ENCODE assay signal across 9 cellular contexts in the genomic region with DNA sequence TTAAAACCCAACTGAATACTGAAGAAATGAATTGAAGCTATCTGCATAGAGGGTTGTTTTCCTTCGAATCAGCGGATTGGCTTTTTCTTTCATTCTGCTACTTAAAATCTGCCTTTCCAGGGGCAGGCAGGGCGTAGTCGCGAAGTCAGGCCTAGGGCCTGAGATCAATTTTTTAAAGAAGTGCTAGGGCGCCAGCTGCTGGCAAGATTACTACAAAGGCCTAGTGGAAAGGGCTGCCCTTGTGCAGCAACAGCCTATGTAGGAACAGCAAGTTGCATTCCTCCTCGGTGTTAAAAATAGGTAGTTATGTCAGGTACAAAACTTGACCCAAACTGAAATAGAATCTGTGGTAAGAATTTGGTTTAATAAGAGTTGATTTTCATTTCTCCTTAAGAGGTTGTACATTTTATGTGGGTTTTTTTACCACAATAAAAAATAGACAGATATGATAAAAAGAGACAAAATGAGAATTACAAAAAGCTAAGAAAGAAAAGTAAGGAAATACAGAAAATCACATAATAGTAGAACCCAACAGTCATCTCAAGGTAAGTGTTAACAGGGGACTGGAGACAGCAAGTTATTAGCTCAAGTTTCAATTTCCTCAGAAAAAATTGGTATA. TPM values are rescaled to one million over a fixed set of nuclear protein-coding genes. Genes with fewer than 3 reads are reported as not detected.
DNase-seq lines count a peak whose midpoint lies in the region; ATAC-seq, FAIRE-seq and TF ChIP-seq lines count a peak whose summit lies in the region.
"Had no signal": no experiment of that assay in that cellular context is flagged by ENCODE, and none has a peak within 500 bp of the region (broad histone marks: within the 10 kb centered on the region; RNA-seq: fewer than 3 reads in every experiment).

No MANE protein-coding gene starts in this region.

- no peak overlapping the region for H3K4me3 ChIP-seq in DOHH2 (ENCODE audit: low read length)
- no peak overlapping the region for H3K4me3 ChIP-seq in HFF-Myc (replicated peaks; ENCODE audit: low read depth, low read length)
- H3K4me3 ChIP-seq in OCI-LY1 (ENCODE audit: low read depth, low read length, poor library complexity, severe bottlenecking) = no peak overlapping the region
- no peak overlapping the region for H3K4me3 ChIP-seq in H1 (ENCODE audit: extremely low read depth in 1 of 4, insufficient read depth in 2 of 4, low read depth in 3 of 4, low read length in 4 of 4)

- peaks cover 8% of the 10 kb centered on the region; the same call in 1 of the 2 replicates for H3K4me1 ChIP-seq in DOHH2 (ENCODE audit: control insufficient read depth, low read length)
- no peaks in the 10 kb centered on the region for H3K4me1 ChIP-seq in OCI-LY1 (ENCODE audit: insufficient read depth, low read length, severe bottlenecking)
- peaks cover 0 to 8% (median 5%) of the 10 kb centered on the region in 4 experiments; a peak in 4 of 7 replicates for H3K4me1 ChIP-seq in H1 (replicated peaks in 1 of 4; ENCODE audit: control insufficient read depth in 3 of 4, insufficient read depth in 4 of 4, low read length in 3 of 4)

- H2BK5ac ChIP-seq in H1 (ENCODE audit: low read depth, low read length) = no peak overlapping the region

- TF ChIP-seq CTCF in DOHH2 (IDR thresholded peaks at IDR 0.05; ENCODE audit: low read depth, low read length, poor library complexity, severe bottlenecking) = peak; percentile 71
- peak; percentile 60 for TF ChIP-seq CTCF in HFF-Myc (IDR thresholded peaks at IDR 0.05; ENCODE audit: low read depth, low read length, missing control alignments)
- peak; percentile 76 for TF ChIP-seq CTCF in OCI-LY1 (IDR thresholded peaks at IDR 0.05; ENCODE audit: low read length)
- peak; percentile 51 to 68 (median 67) for TF ChIP-seq CTCF in H1 (IDR thresholded peaks at IDR 0.05; ENCODE audit: control extremely low read depth in 1 of 3, insufficient read depth in 1 of 3, low read depth in 1 of 3, low read length in 3 of 3)
- TF ChIP-seq CTCF in neural crest cell (conservative IDR thresholded peaks at IDR 0.05) = peak; percentile 62

- H4K20me1 ChIP-seq in DOHH2 (ENCODE audit: control insufficient read depth, insufficient read depth, low read depth, low read length) (no peaks in the 10 kb centered on the region), OCI-LY1 (ENCODE audit: insufficient read depth, low read length) (no peaks in the 10 kb centered on the region), H1 (replicated peaks in 1 of 2; ENCODE audit: control insufficient read depth in 1 of 2, insufficient read depth in 2 of 2, low read length in 2 of 2) (no peaks in the 10 kb centered on the region)

- no peak overlapping the region for H3K18ac ChIP-seq in H1 (ENCODE audit: extremely low read depth, low read length)

- TF ChIP-seq POLR2A in H1 (IDR thresholded peaks at IDR 0.05; ENCODE audit: control extremely low read depth in 1 of 2, low read depth in 2 of 2, low read length in 2 of 2) = no peak

- no peak for DNase-seq in HFF-Myc (ENCODE audit: extremely low read depth, low read depth)
- peak in 1 of 2 experiments; percentile 64 for DNase-seq in H1 (ENCODE audit: low read depth in 1 of 2, low spot score in 2 of 2)
- peak; percentile 48 for DNase-seq in neural crest cell (ENCODE audit: low read depth, low spot score)
- DNase-seq in GM19238 (ENCODE audit: insufficient read length, low spot score) = no peak
- no peak for DNase-seq in T1000 (lab: John Stamatoyannopoulos, UW)

- no peaks in the 10 kb centered on the region for H3K4me1 Mint-ChIP-seq in neural crest cell

- H3K9me2 ChIP-seq in DOHH2 (replicated peaks; ENCODE audit: control insufficient read depth, low read length) = no peaks in the 10 kb centered on the region
- H3K9me2 ChIP-seq in OCI-LY1 (ENCODE audit: low read depth, low read length) = no peaks in the 10 kb centered on the region

- H2BK15ac ChIP-seq in H1 (ENCODE audit: low read length) = no peak overlapping the region

- H2AK5ac ChIP-seq in H1 (ENCODE audit: low read depth, low read length) = no peak overlapping the region

- no peak for ATAC-seq in HG03045 (IDR thresholded peaks at IDR 0.05; ENCODE audit: unreplicated experiment)

- H3K79me1 ChIP-seq in H1 (ENCODE audit: low read depth, low read length) = no peaks in the 10 kb centered on the region

- POLR2A ChIA-PET in H1 (lab: Charles Lee; ENCODE audit: partially characterized antibody) = no interaction called here

- H3K79me2 ChIP-seq in DOHH2 (ENCODE audit: control insufficient read depth, low read length) (no peaks in the 10 kb centered on the region), OCI-LY1 (ENCODE audit: insufficient read depth, low read length) (no peaks in the 10 kb centered on the region), H1 (ENCODE audit: control insufficient read depth in 1 of 2, insufficient read depth in 2 of 2, low read length in 2 of 2) (no peaks in the 10 kb centered on the region)

- peak; percentile 74 to 80 for TF ChIP-seq RAD21 in H1 (IDR thresholded peaks at IDR 0.05 in 1 of 2, conservative IDR thresholded peaks at IDR 0.05 in 1 of 2; ENCODE audit: low read depth in 2 of 2, low read length in 2 of 2)

- H3K14ac ChIP-seq in H1 (ENCODE audit: insufficient read length) = no peak overlapping the region

- no peaks in the 10 kb centered on the region for H3K23me2 ChIP-seq in H1 (ENCODE audit: low read depth, low read length)

- no peak overlapping the region for H4K5ac ChIP-seq in H1 (ENCODE audit: insufficient read length, low read depth, low read length)

- no peak overlapping the region for H3K4me2 ChIP-seq in DOHH2 (ENCODE audit: low read length)
- no peak overlapping the region for H3K4me2 ChIP-seq in OCI-LY1 (ENCODE audit: low read length)
- no peak overlapping the region for H3K4me2 ChIP-seq in H1 (ENCODE audit: insufficient read depth in 1 of 2, low read depth in 2 of 2, low read length in 2 of 2)

- no peaks in the 10 kb centered on the region for H3K27me3 ChIP-seq in DOHH2 (ENCODE audit: control insufficient read depth, low read length)
- H3K27me3 ChIP-seq in OCI-LY1 (ENCODE audit: insufficient read depth, low read length) = no peaks in the 10 kb centered on the region
- no peaks in the 10 kb centered on the region for H3K27me3 ChIP-seq in H1 (replicated peaks in 1 of 4; ENCODE audit: control insufficient read depth in 3 of 4, extremely low read depth in 1 of 4, insufficient read depth in 3 of 4, low read length in 3 of 4)

- H3K9me3 ChIP-seq in DOHH2 (ENCODE audit: control insufficient read depth, insufficient read depth, low read length) (no peaks in the 10 kb centered on the region), OCI-LY1 (ENCODE audit: low read length) (no peaks in the 10 kb centered on the region), H1 (ENCODE audit: insufficient read depth in 2 of 2, low read depth in 1 of 2, low read length in 1 of 2) (no peaks in the 10 kb centered on the region)

- H4K8ac ChIP-seq in H1 (ENCODE audit: extremely low read depth, insufficient read depth, low read length) = no peak overlapping the region

- peaks cover 30% of the 10 kb centered on the region for H3K27me3 Mint-ChIP-seq in neural crest cell (ENCODE audit: low read depth)

- H3K36me3 Mint-ChIP-seq in neural crest cell (ENCODE audit: low read depth) = no peaks in the 10 kb centered on the region

- no peaks in the 10 kb centered on the region for H3K36me3 ChIP-seq in DOHH2 (ENCODE audit: control insufficient read depth, low read length)
- no peaks in the 10 kb centered on the region for H3K36me3 ChIP-seq in OCI-LY1 (ENCODE audit: insufficient read depth, low read length)
- no peaks in the 10 kb centered on the region for H3K36me3 ChIP-seq in H1 (ENCODE audit: control insufficient read depth in 2 of 4, insufficient read depth in 4 of 4, low read length in 3 of 4)

- no peak for TF ChIP-seq EP300 in H1 (IDR thresholded peaks at IDR 0.05; ENCODE audit: borderline replicate concordance in 1 of 2, low read depth in 2 of 2, low read length in 2 of 2)

- no peaks in the 10 kb centered on the region for H3K9me3 Mint-ChIP-seq in neural crest cell

- no peak overlapping the region for H2BK20ac ChIP-seq in H1 (ENCODE audit: low read length)

- H3K27ac Mint-ChIP-seq in neural crest cell (ENCODE audit: unreplicated experiment) = no peak overlapping the region

- H3K27ac ChIP-seq in DOHH2 (ENCODE audit: low read depth, low read length) (no peak overlapping the region), OCI-LY1 (ENCODE audit: low read depth, low read length, poor library complexity, severe bottlenecking) (no peak overlapping the region), H1 (ENCODE audit: low read depth, low read length) (no peak overlapping the region)

- FAIRE-seq in H1 (lab: Jason Lieb, UNC) = peak; percentile 85

- no peak overlapping the region for H3K4me3 Mint-ChIP-seq in neural crest cell

- H3K4ac ChIP-seq in H1 (replicated peaks; ENCODE audit: insufficient read length, low read depth, low read length) = no peak overlapping the region

- H2AFZ ChIP-seq in OCI-LY1 (ENCODE audit: low read length) = no peak overlapping the region
- H2AFZ ChIP-seq in H1 (ENCODE audit: low read length) = no peak overlapping the region

- H3K9ac ChIP-seq in OCI-LY1 (ENCODE audit: low read length) (no peak overlapping the region), H1 (replicated peaks in 1 of 4; ENCODE audit: extremely low read depth in 1 of 4, low read depth in 3 of 4, low read length in 3 of 4) (no peak overlapping the region)

- no peak overlapping the region for H3K23ac ChIP-seq in H1 (ENCODE audit: insufficient read length)

- no peak overlapping the region for H4K91ac ChIP-seq in H1 (replicated peaks; ENCODE audit: insufficient read length, low read length)

- no peak overlapping the region for H3K56ac ChIP-seq in H1 (replicated peaks; ENCODE audit: insufficient read length, low read depth, low read length)

- 37% methylated on average over 7 of the region's 7 CpGs; no CpG with 5 or more reads in 1 of the 2 experiments for WGBS in H1 (ENCODE audit: extremely low coverage in 1 of 2, insufficient coverage in 1 of 2, insufficient read length in 1 of 2, insufficient replicate concordance in 2 of 2, low coverage in 1 of 2, low lambda C conversion rate in 2 of 2, missing lambda C conversion rate in 1 of 2), 2 experiments

- H2BK120ac ChIP-seq in H1 (replicated peaks; ENCODE audit: low read depth, low read length) = no peak overlapping the region

- 0 out of 2 replicates have a peak, but pooled peaks cover 2% of the 10 kb centered on the region for H3F3A ChIP-seq in DOHH2 (ENCODE audit: control insufficient read depth, insufficient read depth)
- H3F3A ChIP-seq in OCI-LY1 (ENCODE audit: insufficient read depth, low read length) = no peaks in the 10 kb centered on the region

- no peak overlapping the region for H2BK12ac ChIP-seq in H1 (ENCODE audit: low read depth, low read length)

- CTCF ChIA-PET in H1 (lab: Charles Lee; ENCODE audit: partially characterized antibody) = interaction anchor here (0.7 to 3.0 kb wide), 10 partner anchors 12 to 190 kb away, joined by 3 to 19 read pairs (median 3); no protein-coding TSS in a partner anchor

RNA-seq across cellular contexts. Expression of a gene that starts 9.5 kb away (rescaled TPM):
- not detected in 2 replicates for total RNA-seq in H1 (2021; fragmentation: NEBNext Ultra II Directional; extraction: Animal tissue kit (Norgen Biotek cat#: 25700))
- polyA plus RNA-seq in H1 (2011; rRNA removed) = not detected in 2 replicates
- polyA plus RNA-seq in H1 (2011; cell fraction: cytosol; rRNA removed) = not detected
- polyA plus RNA-seq in H1 (2011; cell fraction: nucleus; rRNA removed) = not detected
- not detected in 4 replicates for polyA plus RNA-seq in H1 (2012, experiment 1 of 2)
- polyA plus RNA-seq in H1 (2012, experiment 2 of 2) = not detected
- polyA plus RNA-seq in H1 (2013, experiment 1 of 2) = not detected
- polyA plus RNA-seq in H1 (2013, experiment 2 of 2) = not detected
- not detected in 2 replicates for polyA minus RNA-seq in H1 (2011; rRNA and poly(A)+ RNA removed)
- polyA minus RNA-seq in H1 (2011; cell fraction: cytosol; rRNA and poly(A)+ RNA removed) = not detected
- not detected for polyA minus RNA-seq in H1 (2011; cell fraction: nucleus; rRNA and poly(A)+ RNA removed)
- 0.26 TPM in 1 of 2 replicates, not detected in the other for total RNA-seq in neural crest cell
- total RNA-seq: T-helper 1 cell treated with Interleukin-12 subunit alpha and Interleukin-12 subunit beta and Interleukin-4 antibody, amounts not matched to agents 30 ng/mL and 1 ng/mL, for 36 hours had no signal

RNA-seq across cellular contexts. Expression of a gene that starts 28.9 kb away (rescaled TPM):
- total RNA-seq in H1 (2021; fragmentation: NEBNext Ultra II Directional; extraction: Animal tissue kit (Norgen Biotek cat#: 25700)) = 0.09 TPM in 1 of 2 replicates, not detected in the other
- polyA plus RNA-seq in H1 (2011; rRNA removed) = not detected in 2 replicates
- not detected for polyA plus RNA-seq in H1 (2011; cell fraction: cytosol; rRNA removed)
- 0.03 TPM for polyA plus RNA-seq in H1 (2011; cell fraction: nucleus; rRNA removed)
- polyA plus RNA-seq in H1 (2012, experiment 1 of 2) = 0.04 to 0.08 TPM (median 0.05 TPM) in 3 of 4 replicates, not detected in the other
- 0.13 TPM for polyA plus RNA-seq in H1 (2012, experiment 2 of 2)
- polyA plus RNA-seq in H1 (2013, experiment 1 of 2) = 0.06 TPM
- polyA plus RNA-seq in H1 (2013, experiment 2 of 2) = 0.17 TPM
- 0.06 TPM in 1 of 2 replicates, not detected in the other for polyA minus RNA-seq in H1 (2011; rRNA and poly(A)+ RNA removed)
- not detected for polyA minus RNA-seq in H1 (2011; cell fraction: cytosol; rRNA and poly(A)+ RNA removed)
- not detected for polyA minus RNA-seq in H1 (2011; cell fraction: nucleus; rRNA and poly(A)+ RNA removed)
- total RNA-seq in neural crest cell = 1.3 and 2.4 TPM in 2 replicates
- total RNA-seq: T-helper 1 cell treated with Interleukin-12 subunit alpha and Interleukin-12 subunit beta and Interleukin-4 antibody, amounts not matched to agents 30 ng/mL and 1 ng/mL, for 36 hours had no signal
